8 cellular contexts compared by ENCODE assay signal in genomic region chr6:107491791-107492674, GRCh38. TPM values are rescaled to one million over a fixed set of nuclear protein-coding genes. Genes with fewer than 3 reads are reported as not detected.
DNase-seq lines count a peak whose midpoint lies in the region; ATAC-seq and TF ChIP-seq lines count a peak whose summit lies in the region.

No MANE protein-coding gene starts in this region.

- H3K36me3 Mint-ChIP-seq in progenitor cell of endocrine pancreas (ENCODE audit: insufficient read depth): no peaks in the 10 kb centered on the region

- peaks cover 18% of the 10 kb centered on the region for H3K4me1 Mint-ChIP-seq in progenitor cell of endocrine pancreas (ENCODE audit: low read depth)

- peaks cover 26% of the 10 kb centered on the region for H3K27me3 Mint-ChIP-seq in progenitor cell of endocrine pancreas

- H3K27me3 ChIP-seq in KMS-11 (ENCODE audit: insufficient read depth, low read depth) (no peaks in the 10 kb centered on the region), muscle layer of duodenum (ENCODE audit: low read depth, low read length) (peaks cover 21% of the 10 kb centered on the region)

- TF ChIP-seq CTCF in KMS-11 (conservative IDR thresholded peaks at IDR 0.05; ENCODE audit: low read depth, low read length) (no peak), progenitor cell of endocrine pancreas (IDR thresholded peaks at IDR 0.05; ENCODE audit: unreplicated experiment) (no peak)

- no peaks in the 10 kb centered on the region for H3K9me3 Mint-ChIP-seq in progenitor cell of endocrine pancreas (ENCODE audit: low read depth)

- H3K79me2 ChIP-seq in KMS-11 (ENCODE audit: insufficient read depth, low read depth): peaks cover 20% of the 10 kb centered on the region; the same call in 1 of the 2 replicates

- ATAC-seq in GM18867 (IDR thresholded peaks at IDR 0.05; ENCODE audit: unreplicated experiment): no peak

- no peaks in the 10 kb centered on the region for H4K20me1 ChIP-seq in KMS-11 (ENCODE audit: insufficient read depth)

- no peak overlapping the region; the same call in 1 of the 2 replicates for H3K9ac ChIP-seq in KMS-11

- H2AFZ ChIP-seq in KMS-11 (ENCODE audit: low read depth): no peak overlapping the region

- DNase-seq in AG20443 (ENCODE audit: low spot score) (peak; percentile 70), dedifferentiated amniotic fluid mesenchymal stem cell (ENCODE audit: extremely low spot score) (peak; percentile 65), SKM-1 treated with dmso at 0.1 percent for 144 hours (lab: John Stamatoyannopoulos, UW; ENCODE audit: unreplicated experiment) (no peak), occipital lobe (lab: John Stamatoyannopoulos, UW) (no peak), progenitor cell of endocrine pancreas (ENCODE audit: low spot score, unreplicated experiment) (no peak)

- H3K4me2 ChIP-seq in KMS-11: peak overlapping the region; percentile 88

- H3K36me3 ChIP-seq in KMS-11 (ENCODE audit: insufficient read depth) (no peaks in the 10 kb centered on the region), muscle layer of duodenum (ENCODE audit: control insufficient read depth in 1 of 2, insufficient read depth in 2 of 2, low read length in 2 of 2) (no peaks in the 10 kb centered on the region)

- H3K27ac ChIP-seq in KMS-11 (no peak overlapping the region), muscle layer of duodenum (ENCODE audit: low read length) (peak overlapping the region; percentile 74)

- no peaks in the 10 kb centered on the region for H3K9me3 ChIP-seq in muscle layer of duodenum (ENCODE audit: control insufficient read depth in 1 of 2, low read length in 2 of 2)

- no peak overlapping the region for H3K27ac Mint-ChIP-seq in progenitor cell of endocrine pancreas

- no peak overlapping the region for H3K4me3 Mint-ChIP-seq in progenitor cell of endocrine pancreas (ENCODE audit: low read depth)

- H3K4me3 ChIP-seq in KMS-11 (IDR thresholded peaks at IDR 0.05; ENCODE audit: insufficient read depth, low read depth, low read length) (no peak overlapping the region), muscle layer of duodenum (ENCODE audit: low read depth in 1 of 2, low read length in 2 of 2) (peak overlapping the region; percentile 82 to 83)

- H3K4me1 ChIP-seq in KMS-11 (ENCODE audit: low read depth, poor library complexity, severe bottlenecking) (peaks cover 57% of the 10 kb centered on the region), muscle layer of duodenum (ENCODE audit: control insufficient read depth in 1 of 2, insufficient read depth in 2 of 2, low read length in 2 of 2) (peaks cover 12 to 39% of the 10 kb centered on the region in 2 donors)

RNA-seq across cellular contexts. Expression of gene SOBP, which starts 2.1 kb away (rescaled TPM):
- total RNA-seq in occipital lobe (56.9 TPM), progenitor cell of endocrine pancreas (15.4 and 17.0 TPM in 2 replicates)

RNA-seq across cellular contexts. Expression of gene PDSS2, which starts 32.7 kb away (rescaled TPM):
- total RNA-seq in occipital lobe: 11.5 TPM
- total RNA-seq in progenitor cell of endocrine pancreas: 12.5 and 12.8 TPM in 2 replicates

Comparison
In these comparisons a context has a peak if more than half of its experiments do, and no peak if none do; other contexts are left out.
1. DNase-seq: peak in AG20443 (single experiment) and dedifferentiated amniotic fluid mesenchymal stem cell (single experiment); none in SKM-1 treated with dmso at 0.1 percent for 144 hours (single experiment), occipital lobe (single experiment) and progenitor cell of endocrine pancreas (single experiment).